In genomic region chr1:87028576-87028975, GRCh38 we compare ENCODE assay signal across 21 cellular contexts.
DNase-seq lines count a peak whose midpoint lies in the region; ATAC-seq and TF ChIP-seq lines count a peak whose summit lies in the region.
"Had no signal": no experiment of that assay in that cellular context is flagged by ENCODE, and none has a peak within 500 bp of the region (broad histone marks: within the 10 kb centered on the region; RNA-seq: fewer than 3 reads in every experiment).

No MANE protein-coding gene starts in this region.

- intact Hi-C loops in left ventricle myocardium inferior (cut with micrococcal nuclease): no loop called here
- intact Hi-C loops in Right ventricle myocardium inferior (cut with DNase I): no loop called here

- no peak for TF ChIP-seq CTCF in left ventricle myocardium inferior (IDR thresholded peaks at IDR 0.05; ENCODE audit: borderline replicate concordance)

- no peaks in the 10 kb centered on the region for H3K9me3 ChIP-seq in left ventricle myocardium inferior (replicated peaks)
- H3K9me3 ChIP-seq: BLaER1, Caco-2, HAP-1 had no signal

- H3K4me1 ChIP-seq in left ventricle myocardium inferior: peaks cover 22% of the 10 kb centered on the region
- H3K4me1 ChIP-seq: BLaER1, Caco-2 had no signal

- H3K27me3 ChIP-seq in left ventricle myocardium inferior (ENCODE audit: low read depth): no peaks in the 10 kb centered on the region
- H3K27me3 ChIP-seq: BLaER1 had no signal

- DNase-seq in left ventricle myocardium inferior (no peak), Right ventricle myocardium inferior (ENCODE audit: missing footprints) (no peak), dermis microvascular lymphatic vessel endothelial cell (ENCODE audit: low read depth in 2 of 2) (peak; percentile 47 to 51), lung microvascular endothelial cell (ENCODE audit: low read depth in 2 of 2) (peak; percentile 9 to 63), nucleus accumbens (lab: John Stamatoyannopoulos, UW) (no peak), amygdala (lab: John Stamatoyannopoulos, UW) (no peak)
- DNase-seq: Caco-2; CD4-positive, CD25-positive, alpha-beta regulatory T cell; CD8-positive, alpha-beta T cell; DMS153; DND-41; EL; GDM1; GOT3; HFFc6 had no signal

- no peak overlapping the region for H3K4me3 ChIP-seq in left ventricle myocardium inferior
- H3K4me3 ChIP-seq: BLaER1, GM12878, HAP-1 had no signal

- ATAC-seq in Right ventricle myocardium inferior (no peak), HG02884 (IDR thresholded peaks at IDR 0.05; ENCODE audit: unreplicated experiment) (no peak)
- ATAC-seq: CD8-positive, alpha-beta T cell; GM12878 had no signal

- peak overlapping the region; percentile 26 for H3K27ac ChIP-seq in left ventricle myocardium inferior (replicated peaks)
- H3K27ac ChIP-seq: 22Rv1, BLaER1, C4-2B had no signal

- H3K36me3 ChIP-seq in left ventricle myocardium inferior: no peaks in the 10 kb centered on the region
- H3K36me3 ChIP-seq: BLaER1, HAP-1 had no signal

Comparison
In these comparisons a context has a peak if more than half of its experiments do, and no peak if none do; other contexts are left out.
1. DNase-seq: peak in dermis microvascular lymphatic vessel endothelial cell (2 of 2) and lung microvascular endothelial cell (2 of 2); none in left ventricle myocardium inferior (single experiment), Right ventricle myocardium inferior (single experiment), nucleus accumbens (0 of 56) and amygdala (0 of 56).